24 cellular contexts compared by ENCODE assay signal in genomic region chr11:35365961-35366360, GRCh38. TPM values are rescaled to one million over a fixed set of nuclear protein-coding genes. Genes with fewer than 3 reads are reported as not detected.
"Had no signal": no experiment of that assay in that cellular context is flagged by ENCODE, and none has a peak within 500 bp of the region (broad histone marks: within the 10 kb centered on the region; RNA-seq: fewer than 3 reads in every experiment).

No MANE protein-coding gene starts in this region.

- H3K36me3 ChIP-seq: brain microvascular endothelial cell, esophagus muscularis mucosa, lower lobe of right lung had no signal

- FAIRE-seq: endothelial cell of umbilical vein, TTC549 had no signal

- H3K27me3 Mint-ChIP-seq: activated naive CD8-positive, alpha-beta T cell had no signal

- H3K27ac Mint-ChIP-seq: activated naive CD8-positive, alpha-beta T cell; nephron; T-helper 2 cell treated with Interferon-gamma antibody and Interleukin-4, amounts not matched to agents 5 μg/mL and 100 μg/mL, for 36 hours had no signal

- H3K4me3 Mint-ChIP-seq: activated naive CD8-positive, alpha-beta T cell; central memory CD8-positive, alpha-beta T cell; nephron; T-helper 2 cell treated with Interferon-gamma antibody and Interleukin-4, amounts not matched to agents 5 μg/mL and 100 μg/mL, for 36 hours had no signal

- H3K4me3 ChIP-seq: esophagus muscularis mucosa, lower lobe of right lung had no signal

- H3K4me2 ChIP-seq: SK-N-SH had no signal

- H3K4me1 Mint-ChIP-seq: central memory CD8-positive, alpha-beta T cell had no signal

- H3K27ac ChIP-seq: brain microvascular endothelial cell, lower lobe of right lung had no signal

- H3K9ac ChIP-seq: SK-N-SH had no signal

- ATAC-seq: left colon, lower lobe of right lung had no signal

- DNase-seq: activated CD4-positive, alpha-beta T cell treated with anti-CD3 and anti-CD28 coated beads, Interleukin-2, amount 50 U/mL, for 4 hours; activated gamma-delta T cell treated with Interleukin-2 at 50 U/mL for 16 hours; amygdala; brain microvascular endothelial cell; effector memory CD4-positive, alpha-beta T cell; hippocampal formation; islet precursor cell; left colon; lower lobe of right lung; midbrain; SK-N-SH; stimulated activated CD4-positive, alpha-beta T cell treated with anti-CD3 and anti-CD28 coated beads, Interleukin-12 subunit alpha, Interleukin-12 subunit beta, amount 100 ng/mL, for 4 hours; stimulated activated CD4-positive, alpha-beta T cell treated with anti-CD3 and anti-CD28 coated beads, Interleukin-1b, Interleukin-23, amount 100 ng/mL, for 48 hours; stimulated activated CD8-positive, alpha-beta memory T cell treated with anti-CD3 and anti-CD28 coated beads, Interleukin-4, amount 100 ng/mL, for 48 hours; stimulated activated naive CD4-positive, alpha-beta T cell treated with Interleukin-2 at 50 U/mL for 16 hours; trophoblast cell had no signal

- H3K9me3 Mint-ChIP-seq: nephron had no signal

- H3K27me3 ChIP-seq: brain microvascular endothelial cell, esophagus muscularis mucosa had no signal

- H3K9me3 ChIP-seq: esophagus muscularis mucosa, lower lobe of right lung, SK-N-SH had no signal

RNA-seq across cellular contexts. Expression of gene SLC1A2, which starts 53.4 kb away (rescaled TPM):
- total RNA-seq: endothelial cell of umbilical vein, glomerular endothelial cell had no signal
- polyA plus RNA-seq: endothelial cell of umbilical vein had no signal
